In the genomic region with DNA sequence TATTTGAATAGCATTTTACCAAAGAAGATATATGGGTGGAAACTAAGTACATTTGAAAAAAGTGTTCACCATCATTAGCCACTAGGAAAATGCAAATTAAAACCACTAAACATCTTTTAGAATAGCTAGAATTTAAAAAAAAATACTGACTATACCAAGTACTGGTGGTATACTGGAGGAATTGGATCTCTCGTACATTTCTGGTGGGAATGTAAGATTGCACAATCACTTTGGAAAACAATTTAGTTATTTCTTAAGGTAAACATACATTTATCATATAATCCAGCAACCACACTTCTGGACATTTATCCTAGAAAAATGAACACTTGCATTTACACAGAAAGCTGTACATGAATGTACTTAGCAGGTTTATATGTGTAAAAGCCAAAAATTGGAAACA, we compare ENCODE assay signal across 29 cellular contexts.
"Had no signal": no experiment of that assay in that cellular context is flagged by ENCODE, and none has a peak within 500 bp of the region (broad histone marks: within the 10 kb centered on the region; RNA-seq: fewer than 3 reads in every experiment).

No MANE protein-coding gene starts in this region.

- H3K27ac Mint-ChIP-seq: dendritic cell treated with granulocyte-macrophage colony-stimulating factor and Interleukin-4, amounts not matched to agents 40 ng/mL and 50 ng/mL, for 4 days; effector memory CD8-positive, alpha-beta T cell; endodermal cell had no signal

- H3K4me3 ChIP-seq: colonic mucosa, coronary artery, dorsolateral prefrontal cortex, esophagus muscularis mucosa, esophagus squamous epithelium, gastrocnemius medialis, gastroesophageal sphincter, heart left ventricle, heart right ventricle, hepatocyte had no signal

- H3K4me1 ChIP-seq: colonic mucosa, esophagus muscularis mucosa, esophagus squamous epithelium, foreskin keratinocyte, gastrocnemius medialis, gastroesophageal sphincter, heart left ventricle, heart right ventricle had no signal

- H2AFZ ChIP-seq: hepatocyte had no signal

- H3K4me2 ChIP-seq: hepatocyte had no signal

- DNase-seq: colonic mucosa; cortex of kidney; dermis blood vessel endothelial cell; dorsolateral prefrontal cortex; effector CD4-positive, alpha-beta T cell; effector CD8-positive, alpha-beta T cell; effector memory CD4-positive, alpha-beta T cell; effector memory CD8-positive, alpha-beta T cell; endodermal cell; erythroblast; esophagus squamous epithelium; foreskin fibroblast; foreskin keratinocyte; foreskin melanocyte; gastrocnemius medialis; glutamatergic neuron; head of caudate nucleus; heart left ventricle; heart right ventricle had no signal

- H3K4me1 Mint-ChIP-seq: endodermal cell had no signal

- H3K27ac ChIP-seq: colonic mucosa, coronary artery, dorsolateral prefrontal cortex, epithelial cell of prostate, esophagus muscularis mucosa, esophagus squamous epithelium, foreskin keratinocyte, gastrocnemius medialis, gastroesophageal sphincter, heart left ventricle, heart right ventricle, hepatocyte had no signal

- H3K9me3 ChIP-seq: colonic mucosa, esophagus muscularis mucosa, esophagus squamous epithelium, gastrocnemius medialis, gastroesophageal sphincter had no signal

- FAIRE-seq: endometrium, endothelial cell of umbilical vein, frontal cortex had no signal

- H3K27me3 ChIP-seq: colonic mucosa, esophagus muscularis mucosa, esophagus squamous epithelium, foreskin keratinocyte, gastroesophageal sphincter, hepatocyte had no signal

- ATAC-seq: effector memory CD8-positive, alpha-beta T cell; esophagus mucosa; foreskin keratinocyte; gastrocnemius medialis; gastroesophageal sphincter; heart left ventricle; heart right ventricle had no signal

- H3K9me3 Mint-ChIP-seq: dendritic cell treated with granulocyte-macrophage colony-stimulating factor and Interleukin-4, amounts not matched to agents 40 ng/mL and 50 ng/mL, for 4 days; effector memory CD8-positive, alpha-beta T cell had no signal

- H3K4me3 Mint-ChIP-seq: dendritic cell treated with granulocyte-macrophage colony-stimulating factor and Interleukin-4, amounts not matched to agents 40 ng/mL and 50 ng/mL, for 4 days; effector memory CD8-positive, alpha-beta T cell; endodermal cell had no signal

- H3K36me3 ChIP-seq: colonic mucosa, esophagus muscularis mucosa, esophagus squamous epithelium, gastrocnemius medialis, gastroesophageal sphincter, heart left ventricle, heart right ventricle had no signal

- H3K79me2 ChIP-seq: hepatocyte had no signal
